13 cellular contexts compared by ENCODE assay signal in genomic region chr13:27423333-27423732, GRCh38. TPM values are rescaled to one million over a fixed set of nuclear protein-coding genes. Genes with fewer than 3 reads are reported as not detected.
DNase-seq lines count a peak whose midpoint lies in the region; ATAC-seq and TF ChIP-seq lines count a peak whose summit lies in the region.
"Had no signal": no experiment of that assay in that cellular context is flagged by ENCODE, and none has a peak within 500 bp of the region (broad histone marks: within the 10 kb centered on the region; RNA-seq: fewer than 3 reads in every experiment).

No MANE protein-coding gene starts in this region.

- no peaks in the 10 kb centered on the region for H3K9me3 Mint-ChIP-seq in HFFc6
- H3K9me3 Mint-ChIP-seq in activated naive CD8-positive, alpha-beta T cell treated with anti-CD3 and anti-CD28 coated beads for 36 hours = no peaks in the 10 kb centered on the region
- H3K9me3 Mint-ChIP-seq in nephron = no peaks in the 10 kb centered on the region

- no peak for ATAC-seq in GM18858 (IDR thresholded peaks at IDR 0.05; ENCODE audit: unreplicated experiment)

- DNase-seq in NCI-H1092 treated with DMSO at 0.1 percent for 48 hours (lab: John Stamatoyannopoulos, UW) (peak; percentile 23), NCI-H1092 (lab: John Stamatoyannopoulos, UW) (no peak), HFFc6 (no peak)
- DNase-seq in activated naive CD8-positive, alpha-beta T cell treated with anti-CD3 and anti-CD28 coated beads for 36 hours = no peak
- DNase-seq in activated effector memory CD4-positive, alpha-beta T cell treated with anti-CD3 and anti-CD28 coated beads, Interleukin-2, amount 50 U/mL, for 16 hours = no peak
- no peak for DNase-seq in activated CD4-positive, CD25-positive, alpha-beta regulatory T cell (lab: John Stamatoyannopoulos, UW)
- DNase-seq: DMS153; effector memory CD4-positive, alpha-beta T cell; heart right ventricle; NCI-H446 treated with DMSO at 0.1 percent for 48 hours; SHP77 had no signal

- H3K4me1 Mint-ChIP-seq in HFFc6 (ENCODE audit: low read depth) = peaks cover 40% of the 10 kb centered on the region
- peaks cover 27% of the 10 kb centered on the region for H3K4me1 Mint-ChIP-seq in activated naive CD8-positive, alpha-beta T cell treated with anti-CD3 and anti-CD28 coated beads for 36 hours
- peaks cover 43% of the 10 kb centered on the region for H3K4me1 Mint-ChIP-seq in nephron

- H3K36me3 Mint-ChIP-seq in HFFc6 (ENCODE audit: low read depth) (peaks cover 25% of the 10 kb centered on the region), nephron (ENCODE audit: low read depth) (peaks cover 18% of the 10 kb centered on the region)
- H3K36me3 Mint-ChIP-seq in activated naive CD8-positive, alpha-beta T cell treated with anti-CD3 and anti-CD28 coated beads for 36 hours = peaks cover 33% of the 10 kb centered on the region

- H3K27ac Mint-ChIP-seq in HFFc6 (no peak overlapping the region), nephron (peak overlapping the region in 1 of 3 experiments; percentile 75)
- H3K27ac Mint-ChIP-seq in activated naive CD8-positive, alpha-beta T cell treated with anti-CD3 and anti-CD28 coated beads for 36 hours = peak overlapping the region; percentile 81

- peaks cover 8% of the 10 kb centered on the region for H3K27me3 Mint-ChIP-seq in HFFc6 (ENCODE audit: insufficient read depth)
- no peaks in the 10 kb centered on the region for H3K27me3 Mint-ChIP-seq in activated naive CD8-positive, alpha-beta T cell treated with anti-CD3 and anti-CD28 coated beads for 36 hours
- peaks cover 4% of the 10 kb centered on the region for H3K27me3 Mint-ChIP-seq in nephron (ENCODE audit: low read depth)

- H3K4me3 Mint-ChIP-seq in HFFc6 (peak overlapping the region; percentile 87), nephron (peak overlapping the region; percentile 80 to 89 (median 87))
- peak overlapping the region; percentile 75 for H3K4me3 Mint-ChIP-seq in activated naive CD8-positive, alpha-beta T cell treated with anti-CD3 and anti-CD28 coated beads for 36 hours

- TF ChIP-seq CTCF in HFFc6 (IDR thresholded peaks at IDR 0.05) (no peak), nephron (IDR thresholded peaks at IDR 0.05; ENCODE audit: unreplicated experiment in 3 of 3) (no peak)

RNA-seq across cellular contexts. Expression of gene GTF3A, which starts 1.1 kb away (rescaled TPM):
- total RNA-seq in HFFc6 (2021; fragmentation: NEBNext Ultra II Directional; extraction: Animal tissue kit (Norgen Biotek cat#: 25700)) = 10 to 100 TPM; 70.8 to 81.2 (median 75.0) TPM
- 100 to 1,000 TPM; 284 to 285 TPM for total RNA-seq in activated naive CD8-positive, alpha-beta T cell treated with anti-CD3 and anti-CD28 coated beads for 36 hours

RNA-seq across cellular contexts. Expression of gene MTIF3, which starts 27.0 kb away (rescaled TPM):
- 10 to 100 TPM; 26.4 to 39.4 (median 33.2) TPM for total RNA-seq in HFFc6 (2021; fragmentation: NEBNext Ultra II Directional; extraction: Animal tissue kit (Norgen Biotek cat#: 25700))
- 10 to 100 TPM; 28.7 to 30.4 TPM for total RNA-seq in activated naive CD8-positive, alpha-beta T cell treated with anti-CD3 and anti-CD28 coated beads for 36 hours
